22 cellular contexts compared by ENCODE assay signal in genomic region chr7:13524076-13524475, GRCh38.
DNase-seq lines count a peak whose midpoint lies in the region; ATAC-seq and TF ChIP-seq lines count a peak whose summit lies in the region.
"Had no signal": no experiment of that assay in that cellular context is flagged by ENCODE, and none has a peak within 500 bp of the region (broad histone marks: within the 10 kb centered on the region; RNA-seq: fewer than 3 reads in every experiment).

No MANE protein-coding gene starts in this region.

- CTCF ChIA-PET in MCF 10A (lab: Yijun Ruan, JAX), result interaction anchor here (0.6 to 3.0 kb wide), 13 partner anchors 11 to 1174 kb away, joined by 3 to 15 read pairs (median 6); no protein-coding TSS in a partner anchor

- H3K36me3 Mint-ChIP-seq in MCF 10A (ENCODE audit: insufficient read depth, unreplicated experiment), result no peaks in the 10 kb centered on the region
- H3K36me3 Mint-ChIP-seq: CD4-positive, CD25-positive, alpha-beta regulatory T cell; IgD-negative memory B cell had no signal

- no TSS peak for BruUV-seq in MCF 10A (replicated peaks; lab: Mats Ljungman, UMichigan)

- H3K27ac Mint-ChIP-seq in MCF 10A (ENCODE audit: low read depth, unreplicated experiment), result no peak overlapping the region
- H3K27ac Mint-ChIP-seq: B cell; CD4-positive, CD25-positive, alpha-beta regulatory T cell; IgD-negative memory B cell had no signal

- DNase-seq in MCF 10A (ENCODE audit: unreplicated experiment) (peak; percentile 41), breast epithelium (ENCODE audit: low spot score in 2 of 2) (no peak), astrocyte of the spinal cord (ENCODE audit: low read depth, low spot score) (peak; percentile 3), left lung (no peak), SHP77 (lab: John Stamatoyannopoulos, UW) (no peak), NCI-H2107 treated with DMSO at 0.1 percent for 48 hours (lab: John Stamatoyannopoulos, UW; ENCODE audit: unreplicated experiment) (no peak), upper lobe of right lung (no peak)
- DNase-seq: 8988T; Caco-2; CD4-positive, CD25-positive, alpha-beta regulatory T cell; DMS153; GDM1; Kasumi-1; NCI-H1105; NCI-H2081 treated with DMSO at 0.1 percent for 48 hours; NCI-H524; NCI-H82; Peyer's patch had no signal

- in situ Hi-C loops in astrocyte of the spinal cord (cut with HindIII; ENCODE audit: low sequenced_read_pairs), result no loop called here

- ATAC-seq in left lung, result peak; percentile 15
- no peak for ATAC-seq in GM18498 (IDR thresholded peaks at IDR 0.05; ENCODE audit: unreplicated experiment)
- ATAC-seq in upper lobe of right lung, result no peak
- ATAC-seq: Right ventricle myocardium inferior had no signal

- peaks cover 7% of the 10 kb centered on the region for H3K4me1 Mint-ChIP-seq in MCF 10A (ENCODE audit: insufficient read depth, unreplicated experiment)
- H3K4me1 Mint-ChIP-seq: B cell; CD4-positive, CD25-positive, alpha-beta regulatory T cell; IgD-negative memory B cell had no signal

- H3K27ac ChIP-seq in breast epithelium (no peak overlapping the region), left lung (no peak overlapping the region), upper lobe of right lung (no peak overlapping the region)
- H3K27ac ChIP-seq: Peyer's patch had no signal

- H3K36me3 ChIP-seq in breast epithelium, result no peaks in the 10 kb centered on the region
- H3K36me3 ChIP-seq in left lung, result no peaks in the 10 kb centered on the region
- no peaks in the 10 kb centered on the region for H3K36me3 ChIP-seq in upper lobe of right lung
- H3K36me3 ChIP-seq: Peyer's patch had no signal

- intact Hi-C loops in MCF 10A (cut with micrococcal nuclease) (loop anchor here (2.0 to 10.0 kb wide), 3 partner anchors 239 to 1167 kb away; no protein-coding TSS in a partner anchor), breast epithelium (cut with DNase I; ENCODE audit: low total_unique reads) (no loop called here), left lung (cut with DNase I) (no loop called here), upper lobe of right lung (cut with DNase I) (no loop called here)

- TF ChIP-seq CTCF in MCF 10A (IDR thresholded peaks at IDR 0.05; ENCODE audit: unreplicated experiment) (no peak), breast epithelium (IDR thresholded peaks at IDR 0.05) (no peak), astrocyte of the spinal cord (IDR thresholded peaks at IDR 0.05; ENCODE audit: low read depth, low read length) (no peak), left lung (IDR thresholded peaks at IDR 0.05) (no peak), upper lobe of right lung (IDR thresholded peaks at IDR 0.05) (no peak)

- no peaks in the 10 kb centered on the region for H3K9me3 Mint-ChIP-seq in MCF 10A (ENCODE audit: unreplicated experiment)
- H3K9me3 Mint-ChIP-seq: IgD-negative memory B cell had no signal

- H3K4me3 Mint-ChIP-seq in MCF 10A (ENCODE audit: unreplicated experiment), result no peak overlapping the region
- H3K4me3 Mint-ChIP-seq: B cell; CD4-positive, CD25-positive, alpha-beta regulatory T cell; IgD-negative memory B cell had no signal

- POLR2A ChIA-PET in MCF 10A (lab: Yijun Ruan, JAX), result no interaction called here

- H3K27me3 ChIP-seq in breast epithelium (no peaks in the 10 kb centered on the region), left lung (no peaks in the 10 kb centered on the region), upper lobe of right lung (no peaks in the 10 kb centered on the region)
- H3K27me3 ChIP-seq: Peyer's patch had no signal

- H3K27me3 Mint-ChIP-seq in MCF 10A (ENCODE audit: insufficient read depth, unreplicated experiment), result peaks cover 50% of the 10 kb centered on the region
- H3K27me3 Mint-ChIP-seq: B cell; CD4-positive, CD25-positive, alpha-beta regulatory T cell; IgD-negative memory B cell had no signal

- H3K9me3 ChIP-seq in breast epithelium (no peaks in the 10 kb centered on the region), left lung (no peaks in the 10 kb centered on the region), upper lobe of right lung (no peaks in the 10 kb centered on the region)
- H3K9me3 ChIP-seq: Caco-2, Peyer's patch had no signal

- H3K4me1 ChIP-seq in breast epithelium, result no peaks in the 10 kb centered on the region
- peaks cover 0 to 7% of the 10 kb centered on the region in 2 donors for H3K4me1 ChIP-seq in left lung
- peaks cover 5% of the 10 kb centered on the region for H3K4me1 ChIP-seq in upper lobe of right lung
- H3K4me1 ChIP-seq: Caco-2, Peyer's patch had no signal

- no peak for TF ChIP-seq POLR2A in breast epithelium (IDR thresholded peaks at IDR 0.05)

- H3K4me3 ChIP-seq in breast epithelium (no peak overlapping the region), astrocyte of the spinal cord (ENCODE audit: low read depth, low read length) (no peak overlapping the region), left lung (no peak overlapping the region), upper lobe of right lung (no peak overlapping the region)
- H3K4me3 ChIP-seq: Peyer's patch had no signal

Comparison
In these comparisons a context has a peak if more than half of its experiments do, and no peak if none do; other contexts are left out.
1. DNase-seq: peak in MCF 10A (single experiment) and astrocyte of the spinal cord (single experiment); none in breast epithelium (0 of 2), left lung (0 of 2), SHP77 (0 of 2), NCI-H2107 treated with DMSO at 0.1 percent for 48 hours (single experiment) and upper lobe of right lung (single experiment).